ENCODE assay signal across 19 cellular contexts in the genomic region with DNA sequence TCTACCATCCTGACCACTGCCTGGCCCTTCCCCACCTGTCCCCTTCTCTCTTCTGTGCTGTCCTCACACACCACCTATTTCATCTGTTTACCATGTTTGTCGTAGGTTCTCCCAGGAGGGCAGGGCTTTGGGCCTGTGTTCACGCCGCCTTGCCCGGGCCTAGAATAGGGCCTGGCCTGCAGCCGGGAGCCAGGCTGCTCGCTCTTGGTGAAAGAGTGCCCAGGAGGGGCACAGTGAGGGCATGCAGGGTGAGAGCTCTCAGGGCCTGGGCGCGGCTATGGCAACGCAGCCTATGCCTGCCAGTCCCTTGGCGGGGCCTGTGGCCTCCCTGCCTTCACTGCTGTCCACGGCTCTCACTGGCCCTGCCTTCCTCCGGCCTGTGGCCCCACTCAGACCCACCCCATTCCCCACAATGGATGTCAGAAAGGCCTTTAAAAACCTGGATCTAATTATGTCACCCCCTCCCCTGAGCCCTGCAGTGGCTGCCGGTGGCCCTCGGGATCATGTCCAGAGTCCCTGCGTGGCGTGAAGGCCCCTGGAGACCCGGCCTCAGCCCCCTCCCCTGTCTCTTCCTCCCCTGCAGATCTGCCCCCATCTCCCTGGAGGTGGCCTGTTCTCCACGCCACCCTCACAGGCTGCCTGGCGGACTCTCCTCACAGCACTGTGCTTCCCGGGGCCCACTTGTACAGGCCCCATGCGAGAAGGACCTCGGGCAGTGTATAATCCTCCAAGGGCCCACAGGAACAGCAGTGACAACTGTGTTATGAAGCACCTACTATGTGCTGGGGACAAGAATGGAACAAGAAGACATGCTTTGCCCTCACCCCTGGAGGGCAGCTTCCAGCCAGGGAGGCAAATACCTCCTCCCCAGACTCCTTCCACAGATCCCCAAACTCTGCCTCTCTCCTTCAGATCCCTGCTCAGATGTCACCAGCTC. TPM values are rescaled to one million over a fixed set of nuclear protein-coding genes. Genes with fewer than 3 reads are reported as not detected.
DNase-seq lines count a peak whose midpoint lies in the region; ATAC-seq and TF ChIP-seq lines count a peak whose summit lies in the region.
"Had no signal": no experiment of that assay in that cellular context is flagged by ENCODE, and none has a peak within 500 bp of the region (broad histone marks: within the 10 kb centered on the region; RNA-seq: fewer than 3 reads in every experiment).

No MANE protein-coding gene starts in this region.

- no peak for TF ChIP-seq CTCF in heart right ventricle (IDR thresholded peaks at IDR 0.05)
- TF ChIP-seq CTCF in left ventricle myocardium inferior (IDR thresholded peaks at IDR 0.05; ENCODE audit: borderline replicate concordance) = no peak
- no peak for TF ChIP-seq CTCF in left lung (IDR thresholded peaks at IDR 0.05)

- WGBS in heart right ventricle, 2 donors = 92% methylated on average over 22 of the region's 22 CpGs

- H3K36me3 ChIP-seq in heart right ventricle (no peaks in the 10 kb centered on the region), left ventricle myocardium inferior (no peaks in the 10 kb centered on the region), left lung (no peaks in the 10 kb centered on the region), skeletal muscle tissue (ENCODE audit: control insufficient read depth in 3 of 3, insufficient read depth in 3 of 3, low read length in 3 of 3) (no peaks in the 10 kb centered on the region)

- H3K27me3 ChIP-seq in heart right ventricle (peaks cover 0 to 40% (median 7%) of the 10 kb centered on the region in 7 donors), left ventricle myocardium inferior (ENCODE audit: low read depth) (peaks cover 50% of the 10 kb centered on the region), left lung (peaks cover 0 to 14% of the 10 kb centered on the region in 2 donors), skeletal muscle tissue (ENCODE audit: control insufficient read depth in 3 of 3, insufficient read depth in 3 of 3, low read length in 3 of 3) (peaks cover 11 to 20% (median 19%) of the 10 kb centered on the region in 3 donors)

- DNase-seq in DMS79 treated with DMSO at 0.1 percent for 48 hours (lab: John Stamatoyannopoulos, UW) (peak; percentile 26), DMS79 (lab: John Stamatoyannopoulos, UW) (no peak), heart right ventricle (peak in 1 of 2 donors; percentile 40), left ventricle myocardium inferior (no peak), left lung (no peak), SIG-M5 treated with dmso at 0.1 percent for 504 hours (lab: John Stamatoyannopoulos, UW; ENCODE audit: unreplicated experiment) (no peak)
- DNase-seq: GOT3, KG1, NCI-H1092, NCI-H1694 treated with DMSO at 0.1 percent for 48 hours, NCI-H446 treated with DMSO at 0.1 percent for 48 hours, NCI-H748 treated with DMSO at 0.1 percent for 48 hours, PC-3 had no signal

- ATAC-seq in heart right ventricle = peak in 7 of 8 donors; percentile 41 to 80 (median 59)
- ATAC-seq in left lung = peak; percentile 92
- no peak for ATAC-seq in GM21360 (IDR thresholded peaks at IDR 0.05; ENCODE audit: unreplicated experiment)
- ATAC-seq: PC-3 had no signal

- H3K27ac ChIP-seq in heart right ventricle = peak overlapping the region in 2 of 10 donors; percentile 9 to 11
- H3K27ac ChIP-seq in left ventricle myocardium inferior (replicated peaks) = no peak overlapping the region
- H3K27ac ChIP-seq in left lung = no peak overlapping the region
- no peak overlapping the region for H3K27ac ChIP-seq in skeletal muscle tissue (ENCODE audit: low read depth, low read length)
- H3K27ac ChIP-seq: 22Rv1, C4-2B, HL-60 had no signal

- peak overlapping the region in 2 of 3 donors; percentile 25 to 47 for H3K9ac ChIP-seq in skeletal muscle tissue (ENCODE audit: low read depth in 1 of 3, low read length in 3 of 3)

- intact Hi-C loops in heart right ventricle (cut with DNase I) = no loop called here
- intact Hi-C loops in left ventricle myocardium inferior (cut with micrococcal nuclease) = no loop called here
- intact Hi-C loops in left lung (cut with DNase I) = no loop called here

- H3K4me1 ChIP-seq in heart right ventricle = peaks cover 0 to 17% (median 0%) of the 10 kb centered on the region in 9 donors
- H3K4me1 ChIP-seq in left ventricle myocardium inferior = no peaks in the 10 kb centered on the region
- H3K4me1 ChIP-seq in left lung = peaks cover 0 to 3% of the 10 kb centered on the region in 2 donors
- H3K4me1 ChIP-seq in skeletal muscle tissue (ENCODE audit: control insufficient read depth in 3 of 3, insufficient read depth in 3 of 3, low read length in 3 of 3) = peaks cover 0 to 7% (median 3%) of the 10 kb centered on the region in 3 donors
- H3K4me1 ChIP-seq: Caco-2 had no signal

- H3K4me3 ChIP-seq in heart right ventricle (no peak overlapping the region), left ventricle myocardium inferior (no peak overlapping the region), left lung (no peak overlapping the region), skeletal muscle tissue (ENCODE audit: low read length in 3 of 3) (no peak overlapping the region)

- H3K9me3 ChIP-seq in heart right ventricle = no peaks in the 10 kb centered on the region
- H3K9me3 ChIP-seq in left ventricle myocardium inferior (replicated peaks) = no peaks in the 10 kb centered on the region
- no peaks in the 10 kb centered on the region for H3K9me3 ChIP-seq in left lung
- no peaks in the 10 kb centered on the region for H3K9me3 ChIP-seq in skeletal muscle tissue (ENCODE audit: control insufficient read depth in 3 of 3, low read length in 3 of 3)
- H3K9me3 ChIP-seq: Caco-2 had no signal

RNA-seq across cellular contexts. Expression of a gene that starts 22.9 kb away (rescaled TPM):
- 10 to 100 TPM in 1 of 10 donors, 1 to 10 TPM in 9; 4.4 to 10.1 (median 6.0) TPM for total RNA-seq in heart right ventricle
- 1 to 10 TPM; 1.5 to 4.6 TPM for polyA plus RNA-seq in heart right ventricle
- total RNA-seq in left ventricle myocardium inferior = 5.6 TPM
- 10 to 100 TPM; 16.7 to 19.2 TPM for total RNA-seq in left lung
- 4.2 TPM for total RNA-seq in skeletal muscle tissue
